17 cellular contexts compared by ENCODE assay signal in genomic region chr2:33146112-33146511, GRCh38.
DNase-seq lines count a peak whose midpoint lies in the region; ATAC-seq, FAIRE-seq and TF ChIP-seq lines count a peak whose summit lies in the region.
"Had no signal": no experiment of that assay in that cellular context is flagged by ENCODE, and none has a peak within 500 bp of the region (broad histone marks: within the 10 kb centered on the region; RNA-seq: fewer than 3 reads in every experiment).

No MANE protein-coding gene starts in this region.

- DNase-seq in SK-MEL-5 (ENCODE audit: low read depth, low spot score) (peak; percentile 16), fibroblast of gingiva (ENCODE audit: low read depth) (peak; percentile 54), tibial artery (no peak), DMS53 (lab: John Stamatoyannopoulos, UW) (no peak), D721Med (ENCODE audit: insufficient read length, low spot score) (no peak), T1000 (lab: John Stamatoyannopoulos, UW) (no peak)
- DNase-seq: activated T-cell treated with anti-CD3 and anti-CD28 coated beads, Interleukin-2, amount 50 U/mL, for 4 hours; DMS79 treated with DMSO at 0.1 percent for 48 hours; NCI-H1048; right cardiac atrium; stimulated activated CD4-positive, alpha-beta T cell treated with anti-CD3 and anti-CD28 coated beads, Interleukin-4, amount 100 ng/mL, for 4 hours; T-helper 9 cell had no signal

- H3K27me3 ChIP-seq in muscle layer of duodenum (ENCODE audit: low read depth, low read length) (no peaks in the 10 kb centered on the region), tibial artery (no peaks in the 10 kb centered on the region)
- H3K27me3 ChIP-seq: BLaER1 treated with 17β-estradiol and CSF1 and Interleukin-3, amounts not matched to agents 10 nM and 100 nM had no signal

- H3K4me3 ChIP-seq in muscle layer of duodenum (ENCODE audit: low read depth in 1 of 2, low read length in 2 of 2) (no peak overlapping the region), tibial artery (peak overlapping the region in 1 of 2 donors; percentile 0)
- H3K4me3 ChIP-seq: BLaER1 treated with 17β-estradiol and CSF1 and Interleukin-3, amounts not matched to agents 10 nM and 100 nM had no signal

- H3K9me3 ChIP-seq in muscle layer of duodenum (ENCODE audit: control insufficient read depth in 1 of 2, low read length in 2 of 2) (no peaks in the 10 kb centered on the region), tibial artery (no peaks in the 10 kb centered on the region)

- in situ Hi-C loops in SK-MEL-5 (cut with HindIII; ENCODE audit: low pct_unique_long_range_greater_than_20kb, low sequenced_read_pairs), result no loop called here

- H3K27ac ChIP-seq in muscle layer of duodenum (ENCODE audit: low read length) (peak overlapping the region; percentile 76), tibial artery (peak overlapping the region; percentile 83 to 86)
- H3K27ac ChIP-seq: BLaER1 treated with 17β-estradiol and CSF1 and Interleukin-3, amounts not matched to agents 10 nM and 100 nM had no signal

- TF ChIP-seq CTCF in tibial artery (IDR thresholded peaks at IDR 0.05) (no peak), D721Med (IDR thresholded peaks at IDR 0.05; ENCODE audit: insufficient read depth, missing control alignments) (no peak)

- peaks cover 11 to 37% of the 10 kb centered on the region in 2 donors for H3K4me1 ChIP-seq in muscle layer of duodenum (ENCODE audit: control insufficient read depth in 1 of 2, insufficient read depth in 2 of 2, low read length in 2 of 2)
- H3K4me1 ChIP-seq in tibial artery, result peaks cover 0 to 99% (median 52%) of the 10 kb centered on the region in 4 donors
- H3K4me1 ChIP-seq: BLaER1 treated with 17β-estradiol and CSF1 and Interleukin-3, amounts not matched to agents 10 nM and 100 nM had no signal

- no peak for FAIRE-seq in D721Med (lab: Jason Lieb, UNC)
- FAIRE-seq: endothelial cell of umbilical vein had no signal

- no peak for ATAC-seq in GM21786 (IDR thresholded peaks at IDR 0.05; ENCODE audit: unreplicated experiment)
- ATAC-seq: activated T-cell treated with anti-CD3 and anti-CD28 coated beads, Interleukin-2, amount 50 U/mL, for 4 hours; natural killer cell treated with Interleukin-12 subunit alpha and Interleukin-12 subunit beta and Interleukin-15 and Interleukin-18, amount 100 ng/mL, for 72 hours had no signal

- no peaks in the 10 kb centered on the region for H3K36me3 ChIP-seq in muscle layer of duodenum (ENCODE audit: control insufficient read depth in 1 of 2, insufficient read depth in 2 of 2, low read length in 2 of 2)
- peaks cover 8 to 16% (median 9%) of the 10 kb centered on the region in 3 donors for H3K36me3 ChIP-seq in tibial artery
- H3K36me3 ChIP-seq: BLaER1 treated with 17β-estradiol and CSF1 and Interleukin-3, amounts not matched to agents 10 nM and 100 nM had no signal

- intact Hi-C loops in tibial artery (cut with DNase I; ENCODE audit: low total_unique reads), result loop anchor here (10.0 kb wide), 1 partner anchor 59 kb away; no protein-coding TSS in a partner anchor

Comparison
In these comparisons a context has a peak if more than half of its experiments do, and no peak if none do; other contexts are left out.
1. DNase-seq: peak in SK-MEL-5 (single experiment) and fibroblast of gingiva (single experiment); none in tibial artery (0 of 2), DMS53 (single experiment), D721Med (single experiment) and T1000 (single experiment).